10 cellular contexts compared by ENCODE assay signal in the genomic region with DNA sequence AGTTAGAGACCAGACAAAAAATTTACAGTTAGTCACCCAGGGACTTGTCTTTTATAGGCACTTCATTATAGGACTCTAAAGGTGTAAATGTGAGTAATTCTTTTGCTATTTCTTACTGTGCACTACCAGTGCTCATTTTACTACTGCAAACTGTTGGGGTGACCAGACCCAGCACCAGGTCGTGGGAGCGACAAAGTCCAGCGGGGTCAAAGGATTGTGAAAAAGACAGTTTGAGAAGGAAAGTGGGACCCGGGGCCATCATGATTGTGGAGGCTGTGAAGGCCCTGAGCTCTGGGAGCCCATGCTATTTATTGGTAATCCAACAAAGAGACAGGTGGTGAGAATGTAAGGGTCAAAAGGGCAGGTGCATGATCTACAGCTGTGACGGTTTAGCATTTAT. TPM values are rescaled to one million over a fixed set of nuclear protein-coding genes. Genes with fewer than 3 reads are reported as not detected.
"Had no signal": no experiment of that assay in that cellular context is flagged by ENCODE, and none has a peak within 500 bp of the region (broad histone marks: within the 10 kb centered on the region; RNA-seq: fewer than 3 reads in every experiment).

No MANE protein-coding gene starts in this region.

RNA-seq across cellular contexts. Expression of gene CT45A1, which starts 21.2 kb away (rescaled TPM):
- total RNA-seq: OCI-LY7, PC-3, PC-9, Peyer's patch, Right ventricle myocardium superior, RPMI7951, SJCRH30, SJSA1, T-cell had no signal
- polyA plus RNA-seq: SK-N-SH had no signal

RNA-seq across cellular contexts. Expression of gene CT45A3, which starts 33.3 kb away (rescaled TPM):
- total RNA-seq: OCI-LY7, PC-3, PC-9, Peyer's patch, Right ventricle myocardium superior, SJCRH30, SJSA1, T-cell had no signal
- polyA plus RNA-seq: SK-N-SH had no signal

RNA-seq across cellular contexts. Expression of gene CT45A5, which starts 50.6 kb away (rescaled TPM):
- total RNA-seq: OCI-LY7, PC-3, PC-9, Peyer's patch, Right ventricle myocardium superior, RPMI7951, SJCRH30, SJSA1, T-cell had no signal
- polyA plus RNA-seq: SK-N-SH had no signal
